In the genomic region with DNA sequence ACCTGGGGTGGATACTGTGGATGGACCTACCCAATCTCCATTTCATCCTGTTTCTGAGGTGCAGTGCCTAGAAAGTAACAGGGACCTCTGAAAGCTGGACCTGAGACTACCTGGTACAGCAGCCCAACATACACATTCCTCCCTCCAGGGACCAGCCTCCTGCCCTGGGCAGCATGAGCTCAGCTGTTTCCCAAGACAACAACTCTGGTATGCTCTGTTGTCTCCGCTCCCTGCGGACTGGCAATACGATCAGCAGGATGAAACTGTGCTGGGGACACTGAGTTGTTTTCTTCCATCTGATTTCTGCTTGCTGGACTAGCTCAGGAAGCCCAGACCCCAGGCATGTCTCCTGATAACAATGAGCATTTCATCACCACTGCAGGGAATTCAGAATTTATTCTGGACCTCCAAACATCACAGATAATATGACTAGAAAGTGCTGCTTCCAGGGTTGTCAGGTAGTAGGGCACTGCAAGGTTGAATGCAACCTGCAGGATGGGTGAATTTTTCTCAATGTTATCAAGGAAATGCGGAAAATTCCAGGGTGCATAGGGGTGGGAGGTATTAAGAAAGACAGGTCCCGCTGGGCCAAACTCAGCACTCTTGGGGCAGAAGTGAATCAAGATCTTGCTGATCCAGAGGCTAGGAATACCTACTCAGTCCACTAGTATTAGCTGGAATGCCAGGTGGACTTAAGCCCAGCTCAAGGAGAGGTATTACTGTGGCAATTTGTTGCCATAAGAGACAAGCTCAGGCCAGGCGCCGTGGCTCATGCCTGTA, we compare ENCODE assay signal across 16 cellular contexts. TPM values are rescaled to one million over a fixed set of nuclear protein-coding genes. Genes with fewer than 3 reads are reported as not detected.
"Had no signal": no experiment of that assay in that cellular context is flagged by ENCODE, and none has a peak within 500 bp of the region (broad histone marks: within the 10 kb centered on the region; RNA-seq: fewer than 3 reads in every experiment).

No MANE protein-coding gene starts in this region.

- H3K79me2 ChIP-seq: hepatocyte had no signal

- H3K4me1 ChIP-seq: gastroesophageal sphincter, tibial artery had no signal

- H3K4me3 Mint-ChIP-seq: naive thymus-derived CD8-positive, alpha-beta T cell; stimulated activated effector memory CD8-positive, alpha-beta T cell treated with anti-CD3 and anti-CD28 coated beads, Interleukin-12 subunit alpha, Interleukin-12 subunit beta, amount 100 ng/mL, for 72 hours had no signal

- H3K9me3 Mint-ChIP-seq: naive thymus-derived CD8-positive, alpha-beta T cell; stimulated activated effector memory CD8-positive, alpha-beta T cell treated with anti-CD3 and anti-CD28 coated beads, Interleukin-12 subunit alpha, Interleukin-12 subunit beta, amount 100 ng/mL, for 72 hours had no signal

- H3K27ac ChIP-seq: esophagus squamous epithelium, gastroesophageal sphincter, hepatocyte, tibial artery had no signal

- H3K27me3 ChIP-seq: esophagus squamous epithelium, gastroesophageal sphincter, hepatocyte, tibial artery had no signal

- H2AFZ ChIP-seq: hepatocyte had no signal

- DNase-seq: central memory CD4-positive, alpha-beta T cell; effector memory CD4-positive, alpha-beta T cell; esophagus squamous epithelium; foreskin fibroblast; kidney glomerular epithelial cell; mucosa of descending colon; naive thymus-derived CD8-positive, alpha-beta T cell; posterior cingulate gyrus; right cardiac atrium; stimulated activated CD4-positive, alpha-beta T cell treated with anti-CD3 and anti-CD28 coated beads, Interleukin-4, amount 100 ng/mL, for 1 hour; stimulated activated CD8-positive, alpha-beta memory T cell treated with anti-CD3 and anti-CD28 coated beads, Interleukin-4, amount 100 ng/mL, for 48 hours; stimulated activated naive CD8-positive, alpha-beta T cell treated with anti-CD3 and anti-CD28 coated beads, Interleukin-15, Interleukin-2, amounts not matched to agents 100 U/mL and 50 U/mL, for 24 hours; tibial artery had no signal

- H3K4me1 Mint-ChIP-seq: naive thymus-derived CD8-positive, alpha-beta T cell; stimulated activated effector memory CD8-positive, alpha-beta T cell treated with anti-CD3 and anti-CD28 coated beads, Interleukin-12 subunit alpha, Interleukin-12 subunit beta, amount 100 ng/mL, for 72 hours had no signal

- ATAC-seq: gastroesophageal sphincter; mucosa of descending colon; naive thymus-derived CD8-positive, alpha-beta T cell; right cardiac atrium; stimulated activated effector memory CD8-positive, alpha-beta T cell treated with anti-CD3 and anti-CD28 coated beads, Interleukin-12 subunit alpha, Interleukin-12 subunit beta, amount 100 ng/mL, for 72 hours; stimulated activated naive CD8-positive, alpha-beta T cell treated with anti-CD3 and anti-CD28 coated beads, Interleukin-15, Interleukin-2, amounts not matched to agents 100 U/mL and 50 U/mL, for 24 hours had no signal

- H3K27ac Mint-ChIP-seq: stimulated activated effector memory CD8-positive, alpha-beta T cell treated with anti-CD3 and anti-CD28 coated beads, Interleukin-12 subunit alpha, Interleukin-12 subunit beta, amount 100 ng/mL, for 72 hours had no signal

- H3K4me2 ChIP-seq: hepatocyte had no signal

- H3K9me3 ChIP-seq: esophagus squamous epithelium, gastroesophageal sphincter, mucosa of descending colon, tibial artery had no signal

- H3K4me3 ChIP-seq: esophagus squamous epithelium, gastroesophageal sphincter, hepatocyte, mucosa of descending colon, tibial artery had no signal

- H3K27me3 Mint-ChIP-seq: naive thymus-derived CD8-positive, alpha-beta T cell had no signal

RNA-seq across cellular contexts. Expression of a gene that starts 38.9 kb away (rescaled TPM):
- polyA plus RNA-seq: naive thymus-derived CD8-positive, alpha-beta T cell had no signal
